In genomic region chr10:89700914-89701237, GRCh38 we compare ENCODE assay signal across 8 cellular contexts. TPM values are rescaled to one million over a fixed set of nuclear protein-coding genes. Genes with fewer than 3 reads are reported as not detected.
DNase-seq lines count a peak whose midpoint lies in the region; ATAC-seq, FAIRE-seq and TF ChIP-seq lines count a peak whose summit lies in the region.

No MANE protein-coding gene starts in this region.

- H3K79me2 ChIP-seq in PC-9 (ENCODE audit: low read depth), result peaks cover 43% of the 10 kb centered on the region
- H3K79me2 ChIP-seq in endothelial cell of umbilical vein (ENCODE audit: control insufficient read depth, insufficient read depth, low read length), result peaks cover 44% of the 10 kb centered on the region

- ATAC-seq in CD4-positive, alpha-beta T cell (ENCODE audit: poor library complexity), result no peak

- BruUV-seq in PC-9 (replicated peaks; lab: Mats Ljungman, UMichigan) (no TSS peak), endothelial cell of umbilical vein (replicated peaks; lab: Mats Ljungman, UMichigan) (TSS peak; percentile 92)

- H3K4me2 ChIP-seq in PC-9 (peak overlapping the region; percentile 90), endothelial cell of umbilical vein (ENCODE audit: insufficient read depth, low read length) (peak overlapping the region; percentile 96)

- H3K27ac Mint-ChIP-seq in CD4-positive, alpha-beta T cell, result peak overlapping the region; percentile 99

- H3K4me3 ChIP-seq in PC-9 (peak overlapping the region; percentile 76), endothelial cell of umbilical vein (replicated peaks in 1 of 3; ENCODE audit: insufficient read depth in 1 of 3, low read depth in 1 of 3, low read length in 3 of 3) (peak overlapping the region; percentile 65 to 93 (median 82)), neutrophil (ENCODE audit: low read depth in 1 of 2, low read length in 1 of 2) (peak overlapping the region; percentile 84 to 85)

- H2AFZ ChIP-seq in PC-9, result peak overlapping the region; percentile 90
- H2AFZ ChIP-seq in endothelial cell of umbilical vein (ENCODE audit: low read depth, low read length), result peak overlapping the region; percentile 90

- no peaks in the 10 kb centered on the region for H3K27me3 ChIP-seq in CD4-positive, alpha-beta T cell (ENCODE audit: control insufficient read depth, insufficient read depth, low read length)
- H3K27me3 ChIP-seq in PC-9 (ENCODE audit: insufficient read depth, low read depth), result no peaks in the 10 kb centered on the region
- H3K27me3 ChIP-seq in endothelial cell of umbilical vein (ENCODE audit: control insufficient read depth in 2 of 2, insufficient read depth in 2 of 2, low read length in 2 of 2), result no peaks in the 10 kb centered on the region
- H3K27me3 ChIP-seq in neutrophil, result no peaks in the 10 kb centered on the region

- H3K36me3 ChIP-seq in PC-9 (ENCODE audit: low read depth), result 0 out of 2 replicates have a peak, but pooled peaks cover under 1% of the 10 kb centered on the region
- H3K36me3 ChIP-seq in endothelial cell of umbilical vein (ENCODE audit: control insufficient read depth in 2 of 2, extremely low read depth in 1 of 2, insufficient read depth in 2 of 2, low read length in 2 of 2), result no peaks in the 10 kb centered on the region
- H3K36me3 ChIP-seq in neutrophil, result no peaks in the 10 kb centered on the region

- H3K9me3 Mint-ChIP-seq in CD4-positive, alpha-beta T cell, result no peaks in the 10 kb centered on the region

- TF ChIP-seq POLR2A in endothelial cell of umbilical vein (IDR thresholded peaks at IDR 0.05; ENCODE audit: low read depth, low read length) (no peak), GM12892 (IDR thresholded peaks at IDR 0.05; ENCODE audit: low read depth, low read length) (no peak)

- no peak for FAIRE-seq in endothelial cell of umbilical vein (lab: Jason Lieb, UNC)
- no peak for FAIRE-seq in GM12892 (lab: Jason Lieb, UNC)

- H3K4me1 ChIP-seq in PC-9 (replicated peaks; ENCODE audit: insufficient read depth), result peaks cover 23% of the 10 kb centered on the region
- peaks cover 20% of the 10 kb centered on the region for H3K4me1 ChIP-seq in endothelial cell of umbilical vein (ENCODE audit: control insufficient read depth, extremely low read depth, insufficient read depth, low read length)
- peaks cover 13 to 16% of the 10 kb centered on the region in 2 experiments for H3K4me1 ChIP-seq in neutrophil (ENCODE audit: control insufficient read depth in 1 of 2, insufficient read depth in 1 of 2, low read depth in 1 of 2, low read length in 1 of 2)

- no peaks in the 10 kb centered on the region for H3K27me3 Mint-ChIP-seq in CD4-positive, alpha-beta T cell

- no peaks in the 10 kb centered on the region for H3K9me3 ChIP-seq in CD4-positive, alpha-beta T cell (ENCODE audit: control insufficient read depth, low read length)
- no peaks in the 10 kb centered on the region for H3K9me3 ChIP-seq in PC-9 (ENCODE audit: insufficient read depth, low read depth)
- H3K9me3 ChIP-seq in endothelial cell of umbilical vein (replicated peaks; ENCODE audit: control insufficient read depth, insufficient read depth, low read length), result no peaks in the 10 kb centered on the region
- no peaks in the 10 kb centered on the region for H3K9me3 ChIP-seq in neutrophil

- no peak for DNase-seq in CD4-positive, alpha-beta T cell
- no peak for DNase-seq in PC-9
- no peak for DNase-seq in endothelial cell of umbilical vein (ENCODE audit: low read depth, low spot score)
- DNase-seq in activated gamma-delta T cell treated with Interleukin-2 at 50 U/mL for 16 hours, result no peak
- DNase-seq in GM12892 (ENCODE audit: insufficient read length), result no peak
- no peak for DNase-seq in NCI-H2171 treated with DMSO at 0.1 percent for 48 hours (lab: John Stamatoyannopoulos, UW)
- DNase-seq in GM19238 (ENCODE audit: insufficient read length, low spot score), result no peak

- intact Hi-C loops in CD4-positive, alpha-beta T cell (cut with DNase I, micrococcal nuclease), result loop anchor here (1.0 to 10.0 kb wide), 10 partner anchors 56 to 1886 kb away; partner anchors contain the start of genes LIPA (in 2 of the 2), ATAD1 (in 1 of the 2), IFIT5 (in 1 of the 2) and PANK1 (in 1 of the 2)
- intact Hi-C loops in PC-9 (cut with micrococcal nuclease; ENCODE audit: unreplicated experiment) (loop anchor here (1.0 to 5.0 kb wide), 4 partner anchors 57 to 289 kb away; partner anchors contain the start of gene IFIT5), endothelial cell of umbilical vein (cut with micrococcal nuclease) (loop anchor here (1.0 to 10.0 kb wide), 5 partner anchors 57 to 426 kb away; no protein-coding TSS in a partner anchor)

- H3K9me1 ChIP-seq in endothelial cell of umbilical vein (replicated peaks; ENCODE audit: control insufficient read depth, extremely low read depth, insufficient read depth, low read length), result no peaks in the 10 kb centered on the region

- CTCF ChIA-PET in CD4-positive, alpha-beta T cell (lab: Charles Lee), result interaction anchor here (0.5 to 0.9 kb wide), 4 partner anchors 16 to 719 kb away, joined by 3 to 7 read pairs (median 4); no protein-coding TSS in a partner anchor
- CTCF ChIA-PET in PC-9 (lab: Charles Lee) (interaction anchor here (1.0 kb wide), 1 partner anchor 57 kb away, joined by 3 read pairs; no protein-coding TSS in a partner anchor), endothelial cell of umbilical vein (lab: Charles Lee) (interaction anchor here (0.8 to 1.6 kb wide), 11 partner anchors 10 to 282 kb away, joined by 3 to 8 read pairs (median 4); no protein-coding TSS in a partner anchor)

- H3F3A ChIP-seq in PC-9 (ENCODE audit: insufficient read depth, low read depth), result no peaks in the 10 kb centered on the region; the same call in 1 of the 2 replicates

- H4K20me1 ChIP-seq in PC-9 (ENCODE audit: insufficient read depth), result no peaks in the 10 kb centered on the region
- no peaks in the 10 kb centered on the region for H4K20me1 ChIP-seq in endothelial cell of umbilical vein (replicated peaks; ENCODE audit: control insufficient read depth, extremely low read depth, insufficient read depth, low read length)

- TF ChIP-seq CTCF in CD4-positive, alpha-beta T cell (IDR thresholded peaks at IDR 0.05), result no peak
- TF ChIP-seq CTCF in PC-9 (conservative IDR thresholded peaks at IDR 0.05) (no peak), endothelial cell of umbilical vein (IDR thresholded peaks at IDR 0.05; ENCODE audit: extremely low read depth in 1 of 2, insufficient read depth in 1 of 2, low read depth in 1 of 2, low read length in 2 of 2) (no peak), neutrophil (IDR thresholded peaks at IDR 0.05) (no peak)

- peaks cover 38% of the 10 kb centered on the region for H3K4me1 Mint-ChIP-seq in CD4-positive, alpha-beta T cell (ENCODE audit: low read depth)

- POLR2A ChIA-PET in CD4-positive, alpha-beta T cell (lab: Charles Lee), result interaction anchor here (0.9 to 2.1 kb wide), 20 partner anchors 9 to 1171 kb away, joined by 3 to 29 read pairs (median 4); partner anchors contain the start of genes FAS, IFIT2, IFIT5 and LIPA
- POLR2A ChIA-PET in PC-9 (lab: Charles Lee; ENCODE audit: unreplicated experiment) (interaction anchor here (0.5 to 0.8 kb wide), 6 partner anchors 26 to 1499 kb away, joined by 3 to 8 read pairs (median 4); no protein-coding TSS in a partner anchor), endothelial cell of umbilical vein (lab: Charles Lee) (interaction anchor here (0.7 to 1.5 kb wide), 3 partner anchors 26 to 57 kb away, joined by 3 to 7 read pairs (median 3); no protein-coding TSS in a partner anchor)

- peaks cover 8% of the 10 kb centered on the region for H3K36me3 Mint-ChIP-seq in CD4-positive, alpha-beta T cell (ENCODE audit: low read depth)

- H3K9me2 ChIP-seq in PC-9 (ENCODE audit: insufficient read depth), result no peaks in the 10 kb centered on the region

- peak overlapping the region; percentile 78 for H3K27ac ChIP-seq in CD4-positive, alpha-beta T cell (ENCODE audit: low read depth, low read length)
- H3K27ac ChIP-seq in PC-9 (peak overlapping the region; percentile 52), endothelial cell of umbilical vein (ENCODE audit: insufficient read depth, low read depth, low read length) (peak overlapping the region; percentile 54), neutrophil (peak overlapping the region; percentile 73)

- peak overlapping the region; percentile 97 for H3K4me3 Mint-ChIP-seq in CD4-positive, alpha-beta T cell

- dilution Hi-C loops in endothelial cell of umbilical vein (cut with MboI; ENCODE audit: extremely low pct_ligation_motif_present, low sequenced_read_pairs), result no loop called here

- H3K9ac ChIP-seq in endothelial cell of umbilical vein (replicated peaks; ENCODE audit: extremely low read depth, insufficient read depth, low read length), result peak overlapping the region; percentile 52

TF ChIP-seq in endothelial cell of umbilical vein, 7 proteins besides CTCF, POLR2A, EP300 and RAD21 (continues in another document):
- TF ChIP-seq FOS (IDR thresholded peaks at IDR 0.05; ENCODE audit: borderline replicate concordance, insufficient read depth, low read length), result no peak
- no peak for TF ChIP-seq MYC (IDR thresholded peaks at IDR 0.05; ENCODE audit: low read depth, low read length)
- TF ChIP-seq JUN (IDR thresholded peaks at IDR 0.05; ENCODE audit: borderline replicate concordance, insufficient read depth, insufficient read length, low read depth), result no peak
- TF ChIP-seq EZH2 (IDR thresholded peaks at IDR 0.05; ENCODE audit: borderline replicate concordance, low read depth, low read length, severe bottlenecking), result no peak

RNA-seq across cellular contexts. Expression of gene KIF20B, which starts 0.5 kb away (rescaled TPM):
- total RNA-seq in CD4-positive, alpha-beta T cell, result 10 to 100 TPM; 17.1 to 18.4 TPM
- total RNA-seq in PC-9 (2021) (14.1 and 34.5 TPM in 2 replicates), endothelial cell of umbilical vein (34.9 and 39.7 TPM in 2 replicates)
- 1.5 and 2.6 TPM in 2 replicates for polyA plus RNA-seq in endothelial cell of umbilical vein
- 3.0 and 3.5 TPM in 2 replicates for polyA plus RNA-seq in endothelial cell of umbilical vein (2011; cell fraction: cytosol; rRNA removed)
- polyA plus RNA-seq in endothelial cell of umbilical vein (2011; cell fraction: nucleus; rRNA removed), result 8.3 and 9.5 TPM in 2 replicates
- polyA plus RNA-seq in endothelial cell of umbilical vein (2012), result 7.5 and 17.8 TPM in 2 replicates
- 4.5 and 6.6 TPM in 2 replicates for polyA minus RNA-seq in endothelial cell of umbilical vein
- 11.6 TPM for polyA minus RNA-seq in endothelial cell of umbilical vein (2011; cell fraction: cytosol; rRNA and poly(A)+ RNA removed)
- 6.4 and 14.6 TPM in 2 replicates for polyA minus RNA-seq in endothelial cell of umbilical vein (2011; cell fraction: nucleus; rRNA and poly(A)+ RNA removed)
- 12.9 TPM for polyA plus RNA-seq in GM12892 (2012; ENCODE audit: missing spikeins)

RNA-seq across cellular contexts. Expression of gene PANK1, which starts 55.8 kb away (rescaled TPM):
- total RNA-seq in CD4-positive, alpha-beta T cell, result under 1 TPM; 0.55 to 0.61 TPM
- total RNA-seq in PC-9 (2021), result 5.7 and 8.1 TPM in 2 replicates
- total RNA-seq in endothelial cell of umbilical vein, result 6.3 and 6.9 TPM in 2 replicates
- polyA plus RNA-seq in endothelial cell of umbilical vein, result 1.6 and 2.0 TPM in 2 replicates
- polyA plus RNA-seq in endothelial cell of umbilical vein (2011; cell fraction: cytosol; rRNA removed), result 2.6 and 2.7 TPM in 2 replicates
- polyA plus RNA-seq in endothelial cell of umbilical vein (2011; cell fraction: nucleus; rRNA removed), result 1.3 and 2.9 TPM in 2 replicates
- polyA plus RNA-seq in endothelial cell of umbilical vein (2012), result 2.0 and 2.5 TPM in 2 replicates
- polyA minus RNA-seq in endothelial cell of umbilical vein, result 6.2 and 6.9 TPM in 2 replicates
- polyA minus RNA-seq in endothelial cell of umbilical vein (2011; cell fraction: cytosol; rRNA and poly(A)+ RNA removed), result 6.3 TPM
- polyA minus RNA-seq in endothelial cell of umbilical vein (2011; cell fraction: nucleus; rRNA and poly(A)+ RNA removed), result 2.4 and 3.5 TPM in 2 replicates
- polyA plus RNA-seq in GM12892 (2012; ENCODE audit: missing spikeins), result 2.9 TPM
